In genomic region chr2:27988718-27989117, GRCh38 we compare ENCODE assay signal across 27 cellular contexts.
A peak's percentile ranks its signal among the peaks of the same experiment; 100 is the strongest.
DNase-seq lines count a peak whose midpoint lies in the region; ATAC-seq and TF ChIP-seq lines count a peak whose summit lies in the region.
"Had no signal": no experiment of that assay in that cellular context is flagged by ENCODE, and none has a peak within 500 bp of the region (broad histone marks: within the 10 kb centered on the region; RNA-seq: fewer than 3 reads in every experiment).

No MANE protein-coding gene starts in this region.

- H3K27ac Mint-ChIP-seq in CD4-positive, alpha-beta memory T cell: peak overlapping the region in 6 of 7 donors; percentile 8 to 90 (median 62)
- peak overlapping the region; percentile 80 for H3K27ac Mint-ChIP-seq in activated CD8-positive, alpha-beta T cell treated with anti-CD3 and anti-CD28 coated beads for 36 hours

- H3K27me3 Mint-ChIP-seq in CD4-positive, alpha-beta memory T cell: no peaks in the 10 kb centered on the region
- H3K27me3 Mint-ChIP-seq in activated CD8-positive, alpha-beta T cell treated with anti-CD3 and anti-CD28 coated beads for 36 hours: no peaks in the 10 kb centered on the region

- peaks cover 24 to 44% (median 37%) of the 10 kb centered on the region in 4 donors for H3K4me1 Mint-ChIP-seq in CD4-positive, alpha-beta memory T cell
- peaks cover 44% of the 10 kb centered on the region for H3K4me1 Mint-ChIP-seq in activated CD8-positive, alpha-beta T cell treated with anti-CD3 and anti-CD28 coated beads for 36 hours (ENCODE audit: low read depth)

- 82% methylated on average over 2 of the region's 2 CpGs for WGBS in hepatocyte (ENCODE audit: low lambda C conversion rate, missing lambda C conversion rate)

- POLR2A ChIA-PET in CD4-positive, alpha-beta memory T cell (lab: Charles Lee; ENCODE audit: partially characterized antibody): interaction anchor here (0.9 kb wide), 1 partner anchor 26 kb away, joined by 3 read pairs; no protein-coding TSS in a partner anchor
- POLR2A ChIA-PET in activated CD8-positive, alpha-beta T cell treated with anti-CD3 and anti-CD28 coated beads for 36 hours (lab: Charles Lee): no interaction called here

- H4K20me1 ChIP-seq in hepatocyte (ENCODE audit: insufficient read depth, poor library complexity, severe bottlenecking): no peaks in the 10 kb centered on the region

- peaks cover 3 to 28% of the 10 kb centered on the region in 2 donors for H3K36me3 Mint-ChIP-seq in CD4-positive, alpha-beta memory T cell
- H3K36me3 Mint-ChIP-seq in activated CD8-positive, alpha-beta T cell treated with anti-CD3 and anti-CD28 coated beads for 36 hours (ENCODE audit: low read depth): peaks cover 39% of the 10 kb centered on the region

- intact Hi-C loops in CD4-positive, alpha-beta memory T cell (cut with micrococcal nuclease): no loop called here
- intact Hi-C loops in activated CD8-positive, alpha-beta T cell treated with anti-CD3 and anti-CD28 coated beads for 36 hours (cut with micrococcal nuclease): loop anchor here (2.0 kb wide), 1 partner anchor 98 kb away; the partner anchor contains the start of genes BABAM2 and RBKS
- intact Hi-C loops in gastrocnemius medialis (cut with DNase I; ENCODE audit: low total_unique reads): no loop called here

- H3K79me2 ChIP-seq in hepatocyte: peaks cover 5% of the 10 kb centered on the region

- in situ Hi-C loops in gastrocnemius medialis (cut with MboI; ENCODE audit: low sequenced_read_pairs in 4 of 4): no loop called here

- H3K27me3 ChIP-seq in CD4-positive, alpha-beta memory T cell (ENCODE audit: insufficient read depth, low read length): no peaks in the 10 kb centered on the region
- no peaks in the 10 kb centered on the region for H3K27me3 ChIP-seq in hepatocyte
- H3K27me3 ChIP-seq in gastrocnemius medialis: no peaks in the 10 kb centered on the region
- H3K27me3 ChIP-seq: ascending aorta, dorsolateral prefrontal cortex, neutrophil, spleen, tibial artery had no signal

- no peak for TF ChIP-seq POLR2A in gastrocnemius medialis (IDR thresholded peaks at IDR 0.05)

- no peak for DNase-seq in activated CD4-positive, CD25-positive, alpha-beta regulatory T cell (lab: John Stamatoyannopoulos, UW)
- DNase-seq in CD4-positive, alpha-beta memory T cell: peak in 4 of 5 donors; percentile 4 to 21 (median 13)
- no peak for DNase-seq in activated CD8-positive, alpha-beta T cell treated with anti-CD3 and anti-CD28 coated beads for 36 hours
- DNase-seq in hepatocyte (ENCODE audit: low spot score) (no peak), gastrocnemius medialis (no peak), foreskin melanocyte (no peak)
- DNase-seq: 8988T; activated CD4-positive, alpha-beta T cell treated with anti-CD3 and anti-CD28 coated beads for 1 hour; activated CD8-positive, alpha-beta memory T cell treated with anti-CD3 and anti-CD28 coated beads, Interleukin-2, amount 50 U/mL, for 4 hours; DND-41; dorsolateral prefrontal cortex; HCEC 1CT; NCI-H1048; NCI-H187 treated with DMSO at 0.1 percent for 48 hours; SHP77; spleen; stimulated activated CD4-positive, alpha-beta T cell treated with anti-CD3 and anti-CD28 coated beads, Interleukin-4, amount 100 ng/mL, for 1 hour; stimulated activated naive CD4-positive, alpha-beta T cell treated with Interleukin-2 at 50 U/mL for 16 hours; SW 1271; tibial artery had no signal

- H3K4me1 ChIP-seq in CD4-positive, alpha-beta memory T cell (ENCODE audit: insufficient read depth, low read length): peaks cover 20% of the 10 kb centered on the region
- H3K4me1 ChIP-seq in hepatocyte (ENCODE audit: insufficient read depth): peaks cover 4% of the 10 kb centered on the region
- H3K4me1 ChIP-seq in gastrocnemius medialis: peaks cover 23 to 25% of the 10 kb centered on the region in 2 donors
- H3K4me1 ChIP-seq: ascending aorta had no signal

- H3K4me3 ChIP-seq in CD4-positive, alpha-beta memory T cell (ENCODE audit: low read length in 2 of 2): no peak overlapping the region
- no peak overlapping the region for H3K4me3 ChIP-seq in hepatocyte
- no peak overlapping the region for H3K4me3 ChIP-seq in gastrocnemius medialis
- H3K4me3 ChIP-seq: ascending aorta, dorsolateral prefrontal cortex, GM12878, lung, spleen, tibial artery had no signal

- peak overlapping the region; percentile 16 for H3K4me2 ChIP-seq in hepatocyte
- H3K4me2 ChIP-seq: KMS-11 had no signal

- H3K27ac ChIP-seq in CD4-positive, alpha-beta memory T cell (ENCODE audit: low read depth, low read length): no peak overlapping the region
- H3K27ac ChIP-seq in hepatocyte (no peak overlapping the region), gastrocnemius medialis (no peak overlapping the region)
- H3K27ac ChIP-seq: ascending aorta, dorsolateral prefrontal cortex, KMS-11, neutrophil, spleen, tibial artery had no signal

- no peaks in the 10 kb centered on the region for H3K36me3 ChIP-seq in CD4-positive, alpha-beta memory T cell (ENCODE audit: insufficient read depth, low read length)
- H3K36me3 ChIP-seq in hepatocyte (replicated peaks; ENCODE audit: insufficient read depth, low read depth) (no peaks in the 10 kb centered on the region), gastrocnemius medialis (no peaks in the 10 kb centered on the region)
- H3K36me3 ChIP-seq: ascending aorta, neutrophil, tibial artery had no signal

- peak; percentile 70 to 85 for ATAC-seq in activated CD4-positive, CD25-positive, alpha-beta regulatory T cell treated with anti-CD3 and anti-CD28 coated beads, Interleukin-2, amount 50 U/mL, for 24 hours
- ATAC-seq in activated CD8-positive, alpha-beta T cell treated with anti-CD3 and anti-CD28 coated beads for 36 hours: peak; percentile 51
- ATAC-seq in gastrocnemius medialis (no peak), GM18517 (IDR thresholded peaks at IDR 0.05; ENCODE audit: unreplicated experiment) (no peak)
- ATAC-seq: GM12878 had no signal

- no peaks in the 10 kb centered on the region for H3K9me2 ChIP-seq in hepatocyte (replicated peaks; ENCODE audit: insufficient read depth)

- H3K9me3 Mint-ChIP-seq in CD4-positive, alpha-beta memory T cell: peaks cover 0 to 5% (median 0%) of the 10 kb centered on the region in 8 donors
- H3K9me3 Mint-ChIP-seq in activated CD8-positive, alpha-beta T cell treated with anti-CD3 and anti-CD28 coated beads for 36 hours: no peaks in the 10 kb centered on the region

- H3K9me3 ChIP-seq in CD4-positive, alpha-beta memory T cell (ENCODE audit: control insufficient read depth in 1 of 2, low read length in 2 of 2): no peaks in the 10 kb centered on the region
- H3K9me3 ChIP-seq in hepatocyte (ENCODE audit: low read depth) (no peaks in the 10 kb centered on the region), gastrocnemius medialis (no peaks in the 10 kb centered on the region)
- H3K9me3 ChIP-seq: neutrophil had no signal

- no peak for TF ChIP-seq CTCF in activated CD8-positive, alpha-beta T cell treated with anti-CD3 and anti-CD28 coated beads for 36 hours (IDR thresholded peaks at IDR 0.05)
- TF ChIP-seq CTCF in hepatocyte (IDR thresholded peaks at IDR 0.05; ENCODE audit: poor library complexity): no peak
- no peak for TF ChIP-seq CTCF in gastrocnemius medialis (IDR thresholded peaks at IDR 0.05 in 4 of 5, conservative IDR thresholded peaks at IDR 0.05 in 1 of 5)

- no peak overlapping the region for H2AFZ ChIP-seq in hepatocyte

- H3K4me3 Mint-ChIP-seq in CD4-positive, alpha-beta memory T cell: peak overlapping the region in 7 of 8 donors; percentile 2 to 83 (median 54)
- H3K4me3 Mint-ChIP-seq in activated CD8-positive, alpha-beta T cell treated with anti-CD3 and anti-CD28 coated beads for 36 hours: no peak overlapping the region

- CTCF ChIA-PET in CD4-positive, alpha-beta memory T cell (lab: Charles Lee; ENCODE audit: partially characterized antibody): interaction anchor here (1.5 kb wide), 1 partner anchor 11 kb away, joined by 3 read pairs; no protein-coding TSS in a partner anchor
- CTCF ChIA-PET in activated CD8-positive, alpha-beta T cell treated with anti-CD3 and anti-CD28 coated beads for 36 hours (lab: Charles Lee): interaction anchor here (1.6 kb wide), 1 partner anchor 16 kb away, joined by 4 read pairs; no protein-coding TSS in a partner anchor

Comparison
In these comparisons a context has a peak if more than half of its experiments do, and no peak if none do; other contexts are left out.
1. ATAC-seq: peak in activated CD4-positive, CD25-positive, alpha-beta regulatory T cell treated with anti-CD3 and anti-CD28 coated beads, Interleukin-2, amount 50 U/mL, for 24 hours (2 of 2) and activated CD8-positive, alpha-beta T cell treated with anti-CD3 and anti-CD28 coated beads for 36 hours (single experiment); none in gastrocnemius medialis (0 of 2) and GM18517 (single experiment).
2. DNase-seq: peak in CD4-positive, alpha-beta memory T cell (4 of 5); none in activated CD4-positive, CD25-positive, alpha-beta regulatory T cell (0 of 4), activated CD8-positive, alpha-beta T cell treated with anti-CD3 and anti-CD28 coated beads for 36 hours (single experiment), hepatocyte (single experiment), gastrocnemius medialis (0 of 2) and foreskin melanocyte (single experiment).